16 cellular contexts compared by ENCODE assay signal in genomic region chr16:56647641-56648431, GRCh38. TPM values are rescaled to one million over a fixed set of nuclear protein-coding genes. Genes with fewer than 3 reads are reported as not detected.
DNase-seq lines count a peak whose midpoint lies in the region; TF ChIP-seq lines count a peak whose summit lies in the region.
"Had no signal": no experiment of that assay in that cellular context is flagged by ENCODE, and none has a peak within 500 bp of the region (broad histone marks: within the 10 kb centered on the region; RNA-seq: fewer than 3 reads in every experiment).

No MANE protein-coding gene starts in this region.

- H3K4me1 ChIP-seq in ES-I3 (ENCODE audit: insufficient read depth, low read length) = no peaks in the 10 kb centered on the region; the same call in 1 of the 2 replicates
- no peaks in the 10 kb centered on the region for H3K4me1 ChIP-seq in colonic mucosa

- peaks cover 6% of the 10 kb centered on the region for H3K4me1 Mint-ChIP-seq in nephron progenitor cell

- H3K27me3 Mint-ChIP-seq in nephron progenitor cell (ENCODE audit: low read depth, poor library complexity) = peaks cover 100% of the 10 kb centered on the region

- H3K9ac ChIP-seq in ES-I3 (ENCODE audit: low read depth, low read length) (peak overlapping the region; percentile 25; the same call in 1 of the 2 replicates), colonic mucosa (ENCODE audit: low read depth in 2 of 2, low read length in 2 of 2) (peak overlapping the region in 1 of 2 donors; percentile 28)

- TF ChIP-seq CTCF in colonic mucosa (IDR thresholded peaks at IDR 0.05) (no peak), nephron progenitor cell (IDR thresholded peaks at IDR 0.05) (no peak), GM13977 (IDR thresholded peaks at IDR 0.05; ENCODE audit: extremely low read depth, insufficient read depth, missing control alignments) (no peak)

- H3K27ac Mint-ChIP-seq in nephron progenitor cell = no peak overlapping the region
- H3K27ac Mint-ChIP-seq: CD8-positive, alpha-beta T cell had no signal

- no peaks in the 10 kb centered on the region for H3K27me3 ChIP-seq in colonic mucosa

- no peaks in the 10 kb centered on the region for H3K36me3 ChIP-seq in ES-I3 (ENCODE audit: insufficient read depth, low read length)
- no peaks in the 10 kb centered on the region for H3K36me3 ChIP-seq in colonic mucosa
- H3K36me3 ChIP-seq: HAP-1 had no signal

- H3K4me3 ChIP-seq in colonic mucosa (no peak overlapping the region), iPS-18c (ENCODE audit: insufficient read depth, low read depth, low read length) (peak overlapping the region; percentile 15)
- H3K4me3 ChIP-seq: HAP-1, SK-N-MC had no signal

- no peaks in the 10 kb centered on the region for H3K36me3 Mint-ChIP-seq in nephron progenitor cell (ENCODE audit: low read depth)
- H3K36me3 Mint-ChIP-seq: CD8-positive, alpha-beta T cell had no signal

- H3K9me3 ChIP-seq in ES-I3 (ENCODE audit: control insufficient read depth, insufficient read depth, low read length) = no peaks in the 10 kb centered on the region
- no peaks in the 10 kb centered on the region for H3K9me3 ChIP-seq in colonic mucosa
- H3K9me3 ChIP-seq in iPS-18c (ENCODE audit: control insufficient read depth, insufficient read depth, low read length) = no peaks in the 10 kb centered on the region
- H3K9me3 ChIP-seq: HAP-1 had no signal

- intact Hi-C loops in colonic mucosa (cut with DNase I) = no loop called here

- H3K4me3 Mint-ChIP-seq in nephron progenitor cell = no peak overlapping the region
- H3K4me3 Mint-ChIP-seq: CD8-positive, alpha-beta T cell had no signal

- in situ Hi-C loops in GM13977 (cut with MboI; ENCODE audit: low pct_unique_long_range_greater_than_20kb, low sequenced_read_pairs, unreplicated experiment) = no loop called here

- peak; percentile 77 for DNase-seq in colonic mucosa
- DNase-seq in nephron progenitor cell = peak; percentile 39
- no peak for DNase-seq in GM13977 (ENCODE audit: low spot score)
- no peak for DNase-seq in OCI-M2 (lab: John Stamatoyannopoulos, UW; ENCODE audit: unreplicated experiment)
- DNase-seq in amniotic stem cell (lab: John Stamatoyannopoulos, UW) = no peak
- DNase-seq in DMS153 (lab: John Stamatoyannopoulos, UW) = no peak
- DNase-seq: CD8-positive, alpha-beta T cell; NCI-H146; NCI-H446 treated with DMSO at 0.1 percent for 48 hours; NCI-H774 had no signal

- no peak overlapping the region for H3K27ac ChIP-seq in colonic mucosa
- H3K27ac ChIP-seq: 22Rv1, SK-N-MC had no signal

- H3K9me3 Mint-ChIP-seq in nephron progenitor cell = no peaks in the 10 kb centered on the region
- H3K9me3 Mint-ChIP-seq: CD8-positive, alpha-beta T cell had no signal

RNA-seq across cellular contexts. Expression of gene MT1B, which starts 3.9 kb away (rescaled TPM):
- total RNA-seq in colonic mucosa = not detected
- total RNA-seq: CD8-positive, alpha-beta T cell; Right ventricle myocardium inferior had no signal

RNA-seq across cellular contexts. Expression of gene MT1A, which starts 9.4 kb away (rescaled TPM):
- total RNA-seq in colonic mucosa = 10 to 100 TPM in 1 of 2 donors, 1 to 10 TPM in 1; 5.5 to 10.2 TPM
- total RNA-seq: CD8-positive, alpha-beta T cell had no signal

RNA-seq across cellular contexts. Expression of gene MT1F, which starts 9.9 kb away (rescaled TPM):
- 10 to 100 TPM; 35.5 to 40.0 TPM for total RNA-seq in colonic mucosa

RNA-seq across cellular contexts. Expression of gene MT1M, which starts 15.4 kb away (rescaled TPM):
- 10 to 100 TPM; 19.0 to 21.2 TPM for total RNA-seq in colonic mucosa
- total RNA-seq: CD8-positive, alpha-beta T cell had no signal

RNA-seq across cellular contexts. Expression of gene MT1G, which starts 20.0 kb away (rescaled TPM):
- 100 to 1,000 TPM; 243 to 995 TPM for total RNA-seq in colonic mucosa
- total RNA-seq: CD8-positive, alpha-beta T cell; Right ventricle myocardium inferior had no signal

Comparison
In these comparisons a context has a peak if more than half of its experiments do, and no peak if none do; other contexts are left out.
1. DNase-seq: peak in colonic mucosa (single experiment) and nephron progenitor cell (single experiment); none in GM13977 (single experiment), OCI-M2 (single experiment), amniotic stem cell (single experiment) and DMS153 (single experiment).